Comparison of ENCODE assay signal across 16 cellular contexts in genomic region chr4:18722748-18723191, GRCh38.
"Had no signal": no experiment of that assay in that cellular context is flagged by ENCODE, and none has a peak within 500 bp of the region (broad histone marks: within the 10 kb centered on the region; RNA-seq: fewer than 3 reads in every experiment).

No MANE protein-coding gene starts in this region.

- H3K4me1 Mint-ChIP-seq: endodermal cell, immature natural killer cell, neural crest cell, T-helper 17 cell had no signal

- H3K4me1 ChIP-seq: adrenal gland, parathyroid adenoma, stomach, uterus had no signal

- H3K4me3 ChIP-seq: adrenal gland, stomach, uterus had no signal

- H3K27me3 Mint-ChIP-seq: T-helper 17 cell had no signal

- H3K27ac Mint-ChIP-seq: activated T-helper 2 cell treated with anti-CD3 and anti-CD28 coated beads, Interferon-gamma antibody, Interleukin-2, Interleukin-4, amounts not matched to agents 10 μg/mL and 5 μg/mL and 100 μg/mL, durations not matched to agents 14 hours and 24 hours and 36 hours; endodermal cell; immature natural killer cell; T-helper 17 cell had no signal

- H3K27ac ChIP-seq: adrenal gland, parathyroid adenoma, stomach had no signal

- H3K9me3 ChIP-seq: adrenal gland, uterus had no signal

- H3K4me3 Mint-ChIP-seq: endodermal cell, immature natural killer cell, neural crest cell, T-helper 17 cell had no signal

- DNase-seq: activated naive CD4-positive, alpha-beta T cell treated with anti-CD3 and anti-CD28 coated beads, Interleukin-2, amount 50 U/mL, for 16 hours; adrenal gland; central memory CD4-positive, alpha-beta T cell; endodermal cell; erythroblast; immature natural killer cell; left ventricle myocardium superior; mesenchymal stem cell; retina; small intestine; stomach; T-helper 17 cell had no signal

- H3K36me3 ChIP-seq: adrenal gland, stomach, uterus had no signal

- ATAC-seq: left ventricle myocardium superior, T-helper 17 cell had no signal
